15 cellular contexts compared by ENCODE assay signal in genomic region chr12:75632452-75632851, GRCh38.
DNase-seq lines count a peak whose midpoint lies in the region; ATAC-seq and TF ChIP-seq lines count a peak whose summit lies in the region.
"Had no signal": no experiment of that assay in that cellular context is flagged by ENCODE, and none has a peak within 500 bp of the region (broad histone marks: within the 10 kb centered on the region; RNA-seq: fewer than 3 reads in every experiment).

No MANE protein-coding gene starts in this region.

- no peak for ATAC-seq in GM21515 (IDR thresholded peaks at IDR 0.05; ENCODE audit: unreplicated experiment)
- ATAC-seq in HG02973 (IDR thresholded peaks at IDR 0.05; ENCODE audit: unreplicated experiment) = no peak
- ATAC-seq: stimulated activated naive CD8-positive, alpha-beta T cell treated with anti-CD3 and anti-CD28 coated beads, Interleukin-15, Interleukin-2, amounts not matched to agents 100 U/mL and 50 U/mL, for 24 hours; T-helper 17 cell had no signal

- H3K27me3 ChIP-seq in HUES6 (ENCODE audit: control insufficient read depth, insufficient read depth, low read length) = no peaks in the 10 kb centered on the region
- no peaks in the 10 kb centered on the region for H3K27me3 ChIP-seq in neural progenitor cell
- H3K27me3 ChIP-seq: neutrophil had no signal

- H3K36me3 ChIP-seq in HUES6 (ENCODE audit: control insufficient read depth, insufficient read depth, low read length) = no peaks in the 10 kb centered on the region
- H3K36me3 ChIP-seq in neural progenitor cell = no peaks in the 10 kb centered on the region
- H3K36me3 ChIP-seq: neutrophil had no signal

- H3K4me2 ChIP-seq in neural progenitor cell = peak overlapping the region; percentile 52

- H3K9ac ChIP-seq in HUES6 (ENCODE audit: low read length) = no peak overlapping the region
- no peak overlapping the region for H3K9ac ChIP-seq in neural progenitor cell

- peak overlapping the region; percentile 10; the same call in 1 of the 2 replicates for H3K27ac ChIP-seq in HUES6 (ENCODE audit: low read depth, low read length)
- H3K27ac ChIP-seq in neural progenitor cell = no peak overlapping the region
- H3K27ac ChIP-seq: neutrophil, RWPE1 had no signal

- DNase-seq in NCI-H2029 (lab: John Stamatoyannopoulos, UW) = peak; percentile 69
- peak; percentile 73 for DNase-seq in dermis blood vessel endothelial cell
- peak; percentile 77 for DNase-seq in neural progenitor cell (ENCODE audit: low spot score)
- DNase-seq in activated CD4-positive, alpha-beta T cell treated with anti-CD3 and anti-CD28 coated beads for 4 hours = no peak
- DNase-seq: activated naive CD8-positive, alpha-beta T cell treated with anti-CD3 and anti-CD28 coated beads for 36 hours; activated T-cell treated with anti-CD3 and anti-CD28 coated beads for 4 hours; CD4-positive, CD25-positive, alpha-beta regulatory T cell; stimulated activated naive CD8-positive, alpha-beta T cell treated with anti-CD3 and anti-CD28 coated beads, Interleukin-15, Interleukin-2, amounts not matched to agents 100 U/mL and 50 U/mL, for 24 hours; T-helper 17 cell had no signal

- H3K4me3 ChIP-seq in HUES6 (ENCODE audit: low read depth, low read length) = no peak overlapping the region
- H3K4me3 ChIP-seq in neural progenitor cell = no peak overlapping the region
- H3K4me3 ChIP-seq: lung had no signal

- peaks cover 2% of the 10 kb centered on the region for H3K36me3 Mint-ChIP-seq in neural progenitor cell
- H3K36me3 Mint-ChIP-seq: activated naive CD8-positive, alpha-beta T cell treated with anti-CD3 and anti-CD28 coated beads for 36 hours; CD4-positive, CD25-positive, alpha-beta regulatory T cell had no signal

- H3K27me3 Mint-ChIP-seq in neural progenitor cell (ENCODE audit: insufficient read depth, low read depth) = peaks cover 6% of the 10 kb centered on the region

- H3K27ac Mint-ChIP-seq in neural progenitor cell = no peak overlapping the region
- H3K27ac Mint-ChIP-seq: activated naive CD8-positive, alpha-beta T cell treated with anti-CD3 and anti-CD28 coated beads for 36 hours; CD4-positive, CD25-positive, alpha-beta regulatory T cell; T-helper 17 cell had no signal

- peaks cover 4% of the 10 kb centered on the region for H4K20me1 ChIP-seq in neural progenitor cell (ENCODE audit: low read depth)

- H3K9me3 ChIP-seq in HUES6 (ENCODE audit: control insufficient read depth, insufficient read depth, low read depth, low read length) (peaks cover 3% of the 10 kb centered on the region; the same call in 1 of the 2 replicates), neural progenitor cell (ENCODE audit: low read depth) (no peaks in the 10 kb centered on the region)
- H3K9me3 ChIP-seq: neutrophil had no signal

- TF ChIP-seq CTCF in neural progenitor cell (IDR thresholded peaks at IDR 0.05) = no peak

- H3K9me3 Mint-ChIP-seq in neural progenitor cell = peaks cover 6% of the 10 kb centered on the region

- no peak overlapping the region for H2AFZ ChIP-seq in neural progenitor cell (replicated peaks)

- H3K4me1 ChIP-seq in HUES6 (ENCODE audit: control insufficient read depth, insufficient read depth, low read length) (peaks cover 41% of the 10 kb centered on the region), neural progenitor cell (peaks cover 26% of the 10 kb centered on the region)

- H3K79me2 ChIP-seq in neural progenitor cell (ENCODE audit: low read depth) = no peaks in the 10 kb centered on the region

- no peak overlapping the region for H3K4me3 Mint-ChIP-seq in neural progenitor cell
- H3K4me3 Mint-ChIP-seq: activated naive CD8-positive, alpha-beta T cell treated with anti-CD3 and anti-CD28 coated beads for 36 hours; CD4-positive, CD25-positive, alpha-beta regulatory T cell; T-helper 17 cell had no signal

- peaks cover 24% of the 10 kb centered on the region for H3F3A ChIP-seq in neural progenitor cell (ENCODE audit: low read depth)

- peaks cover 40% of the 10 kb centered on the region for H3K4me1 Mint-ChIP-seq in neural progenitor cell

Comparison
In these comparisons a context has a peak if more than half of its experiments do, and no peak if none do; other contexts are left out.
1. DNase-seq: peak in NCI-H2029 (single experiment), dermis blood vessel endothelial cell (single experiment) and neural progenitor cell (single experiment); none in activated CD4-positive, alpha-beta T cell treated with anti-CD3 and anti-CD28 coated beads for 4 hours (0 of 2).